Comparison of ENCODE assay signal across 29 cellular contexts in the genomic region with DNA sequence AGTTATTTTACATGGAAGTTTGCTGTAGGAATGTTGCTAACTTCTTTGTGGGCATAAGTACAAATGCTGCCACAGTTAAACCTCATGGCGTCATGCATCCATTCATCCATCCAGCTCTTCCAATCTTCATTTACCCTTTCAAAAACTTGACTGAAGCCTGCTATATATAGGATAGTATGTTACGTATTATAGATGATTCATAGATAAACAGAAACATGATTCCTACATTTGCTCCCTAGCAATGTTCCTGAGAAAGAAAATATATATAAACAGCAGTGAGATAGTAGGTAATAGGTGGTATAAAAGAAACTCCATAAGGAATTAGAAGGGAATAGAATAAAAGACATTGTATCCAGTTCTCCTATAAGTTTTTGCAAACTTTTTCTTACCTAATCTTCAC.
"Had no signal": no experiment of that assay in that cellular context is flagged by ENCODE, and none has a peak within 500 bp of the region (broad histone marks: within the 10 kb centered on the region; RNA-seq: fewer than 3 reads in every experiment).

No MANE protein-coding gene starts in this region.

- H3K4me3 ChIP-seq: dorsolateral prefrontal cortex, esophagus muscularis mucosa, gastroesophageal sphincter, heart left ventricle, left lung, pancreas, right lobe of liver, smooth muscle cell, thoracic aorta, tibial nerve, upper lobe of right lung, uterus had no signal

- H3K4me1 Mint-ChIP-seq: naive thymus-derived CD8-positive, alpha-beta T cell; stimulated activated naive CD8-positive, alpha-beta T cell treated with anti-CD3 and anti-CD28 coated beads, Interleukin-15, amount 100 ng/mL, for 72 hours had no signal

- H3K4me3 Mint-ChIP-seq: mesothelial cell of epicardium; naive thymus-derived CD8-positive, alpha-beta T cell; neural crest cell; stimulated activated naive CD8-positive, alpha-beta T cell treated with anti-CD3 and anti-CD28 coated beads, Interleukin-15, amount 100 ng/mL, for 72 hours had no signal

- H3K36me3 ChIP-seq: esophagus muscularis mucosa, gastroesophageal sphincter, heart left ventricle, left lung, neutrophil, pancreas, right lobe of liver, thoracic aorta, tibial nerve, upper lobe of right lung, uterus had no signal

- H3K4me2 ChIP-seq: smooth muscle cell had no signal

- H3K9me3 ChIP-seq: esophagus muscularis mucosa, gastroesophageal sphincter, heart left ventricle, left lung, neutrophil, pancreas, right lobe of liver, thoracic aorta, tibial nerve, upper lobe of right lung, uterus had no signal

- ATAC-seq: foreskin keratinocyte; gastroesophageal sphincter; heart left ventricle; left cardiac atrium; left lung; naive thymus-derived CD8-positive, alpha-beta T cell; right lobe of liver; stimulated activated naive CD8-positive, alpha-beta T cell treated with anti-CD3 and anti-CD28 coated beads, Interleukin-15, amount 100 ng/mL, for 72 hours; upper lobe of right lung had no signal

- H3K27me3 ChIP-seq: dorsolateral prefrontal cortex, esophagus muscularis mucosa, foreskin keratinocyte, gastroesophageal sphincter, heart left ventricle, left lung, neutrophil, pancreas, right lobe of liver, tibial nerve, upper lobe of right lung, uterus had no signal

- H3K36me3 Mint-ChIP-seq: mesothelial cell of epicardium; naive thymus-derived CD8-positive, alpha-beta T cell had no signal

- H3K27ac ChIP-seq: dorsolateral prefrontal cortex, esophagus muscularis mucosa, foreskin keratinocyte, left lung, neutrophil, pancreas, right lobe of liver, thoracic aorta, tibial nerve, upper lobe of right lung had no signal

- H3K4me1 ChIP-seq: foreskin keratinocyte, heart left ventricle, left lung, pancreas, right lobe of liver, tibial nerve, upper lobe of right lung, uterus had no signal

- H3K27ac Mint-ChIP-seq: mesothelial cell of epicardium; naive thymus-derived CD8-positive, alpha-beta T cell; stimulated activated naive CD8-positive, alpha-beta T cell treated with anti-CD3 and anti-CD28 coated beads, Interleukin-15, amount 100 ng/mL, for 72 hours had no signal

- H3K9me3 Mint-ChIP-seq: mesothelial cell of epicardium; stimulated activated naive CD8-positive, alpha-beta T cell treated with anti-CD3 and anti-CD28 coated beads, Interleukin-15, amount 100 ng/mL, for 72 hours had no signal

- DNase-seq: dorsolateral prefrontal cortex; effector memory CD4-positive, alpha-beta T cell; foreskin keratinocyte; heart left ventricle; hippocampal formation; left cardiac atrium; left lung; mesenchymal stem cell; naive thymus-derived CD8-positive, alpha-beta T cell; pancreas; right lobe of liver; stimulated activated CD4-positive, alpha-beta T cell treated with anti-CD3 and anti-CD28 coated beads, Interleukin-12 subunit alpha, Interleukin-12 subunit beta, amount 100 ng/mL, for 4 hours; stimulated activated CD4-positive, alpha-beta T cell treated with anti-CD3 and anti-CD28 coated beads, Interleukin-1b, Interleukin-23, amount 100 ng/mL, for 48 hours; stimulated activated CD4-positive, alpha-beta T cell treated with anti-CD3 and anti-CD28 coated beads, Interleukin-4, amount 100 ng/mL, for 1 hour; stimulated activated CD8-positive, alpha-beta memory T cell treated with anti-CD3 and anti-CD28 coated beads, Interleukin-4, amount 100 ng/mL, for 48 hours; stimulated activated naive CD4-positive, alpha-beta T cell; stimulated activated naive CD8-positive, alpha-beta T cell treated with anti-CD3 and anti-CD28 coated beads, Interleukin-15, amount 100 ng/mL, for 72 hours; upper lobe of right lung; uterus had no signal

- FAIRE-seq: colon, endothelial cell of umbilical vein, pancreas had no signal
